Comparison of ENCODE assay signal across 16 cellular contexts in genomic region chr11:117820071-117820470, GRCh38. TPM values are rescaled to one million over a fixed set of nuclear protein-coding genes. Genes with fewer than 3 reads are reported as not detected.
DNase-seq lines count a peak whose midpoint lies in the region; ATAC-seq lines count a peak whose summit lies in the region.
"Had no signal": no experiment of that assay in that cellular context is flagged by ENCODE, and none has a peak within 500 bp of the region (broad histone marks: within the 10 kb centered on the region; RNA-seq: fewer than 3 reads in every experiment).

No MANE protein-coding gene starts in this region.

- H3K27me3 Mint-ChIP-seq in activated T-helper 1 cell treated with anti-CD3 and anti-CD28 coated beads, Interleukin-12 subunit alpha, Interleukin-12 subunit beta, Interleukin-2, Interleukin-4 antibody, amounts not matched to agents 30 ng/mL and 10 ng/mL and 1 ng/mL, durations not matched to agents 14 hours and 24 hours and 36 hours (ENCODE audit: insufficient read depth): no peaks in the 10 kb centered on the region
- H3K27me3 Mint-ChIP-seq: activated CD4-positive, alpha-beta T cell treated with anti-CD3 and anti-CD28 coated beads, Interleukin-2, amount 10 ng/mL, durations not matched to agents 7 days and 5 days; central memory CD8-positive, alpha-beta T cell had no signal

- peak; percentile 63 for DNase-seq in NCI-H1092 treated with DMSO at 0.1 percent for 48 hours (lab: John Stamatoyannopoulos, UW)
- DNase-seq in NCI-H1092 (lab: John Stamatoyannopoulos, UW): no peak
- peak; percentile 85 for DNase-seq in NCI-H2029 (lab: John Stamatoyannopoulos, UW)
- no peak for DNase-seq in activated T-helper 1 cell treated with anti-CD3 and anti-CD28 coated beads, Interleukin-12 subunit alpha, Interleukin-12 subunit beta, Interleukin-2, Interleukin-4 antibody, amounts not matched to agents 30 ng/mL and 10 ng/mL and 1 ng/mL, durations not matched to agents 14 hours and 24 hours and 36 hours (ENCODE audit: low spot score)
- DNase-seq in posterior vena cava (ENCODE audit: low spot score): peak; percentile 70
- DNase-seq in SKM-1 treated with dmso at 0.1 percent for 144 hours (lab: John Stamatoyannopoulos, UW; ENCODE audit: unreplicated experiment): no peak
- no peak for DNase-seq in cardiac septum (ENCODE audit: low spot score)
- DNase-seq: activated CD4-positive, alpha-beta T cell treated with anti-CD3 and anti-CD28 coated beads, Interleukin-2, amount 10 ng/mL, durations not matched to agents 7 days and 5 days; activated naive CD4-positive, alpha-beta T cell treated with Interleukin-2 at 50 U/mL for 16 hours; erythroblast; hypothalamus; IMR-90; testis had no signal

- peaks cover 74% of the 10 kb centered on the region for H3K4me1 Mint-ChIP-seq in activated T-helper 1 cell treated with anti-CD3 and anti-CD28 coated beads, Interleukin-12 subunit alpha, Interleukin-12 subunit beta, Interleukin-2, Interleukin-4 antibody, amounts not matched to agents 30 ng/mL and 10 ng/mL and 1 ng/mL, durations not matched to agents 14 hours and 24 hours and 36 hours (ENCODE audit: low read depth)

- intact Hi-C loops in activated T-helper 1 cell treated with anti-CD3 and anti-CD28 coated beads, Interleukin-12 subunit alpha, Interleukin-12 subunit beta, Interleukin-2, Interleukin-4 antibody, amounts not matched to agents 30 ng/mL and 10 ng/mL and 1 ng/mL, durations not matched to agents 14 hours and 24 hours and 36 hours (cut with micrococcal nuclease): no loop called here
- intact Hi-C loops in posterior vena cava (cut with DNase I): no loop called here
- intact Hi-C loops in cardiac septum (cut with DNase I): no loop called here

- H3K36me3 Mint-ChIP-seq in activated T-helper 1 cell treated with anti-CD3 and anti-CD28 coated beads, Interleukin-12 subunit alpha, Interleukin-12 subunit beta, Interleukin-2, Interleukin-4 antibody, amounts not matched to agents 30 ng/mL and 10 ng/mL and 1 ng/mL, durations not matched to agents 14 hours and 24 hours and 36 hours (ENCODE audit: low read depth): peaks cover 2% of the 10 kb centered on the region

- H3K27ac Mint-ChIP-seq in activated T-helper 1 cell treated with anti-CD3 and anti-CD28 coated beads, Interleukin-12 subunit alpha, Interleukin-12 subunit beta, Interleukin-2, Interleukin-4 antibody, amounts not matched to agents 30 ng/mL and 10 ng/mL and 1 ng/mL, durations not matched to agents 14 hours and 24 hours and 36 hours: peak overlapping the region; percentile 98
- H3K27ac Mint-ChIP-seq: activated CD4-positive, alpha-beta T cell treated with anti-CD3 and anti-CD28 coated beads, Interleukin-2, amount 10 ng/mL, durations not matched to agents 7 days and 5 days had no signal

- H3K9me3 Mint-ChIP-seq in activated T-helper 1 cell treated with anti-CD3 and anti-CD28 coated beads, Interleukin-12 subunit alpha, Interleukin-12 subunit beta, Interleukin-2, Interleukin-4 antibody, amounts not matched to agents 30 ng/mL and 10 ng/mL and 1 ng/mL, durations not matched to agents 14 hours and 24 hours and 36 hours: no peaks in the 10 kb centered on the region
- H3K9me3 Mint-ChIP-seq: activated CD4-positive, alpha-beta T cell treated with anti-CD3 and anti-CD28 coated beads, Interleukin-2, amount 10 ng/mL, durations not matched to agents 7 days and 5 days; central memory CD8-positive, alpha-beta T cell had no signal

- ATAC-seq in HG02759 (IDR thresholded peaks at IDR 0.05; ENCODE audit: unreplicated experiment): no peak

- no peak overlapping the region for H3K4me3 Mint-ChIP-seq in activated T-helper 1 cell treated with anti-CD3 and anti-CD28 coated beads, Interleukin-12 subunit alpha, Interleukin-12 subunit beta, Interleukin-2, Interleukin-4 antibody, amounts not matched to agents 30 ng/mL and 10 ng/mL and 1 ng/mL, durations not matched to agents 14 hours and 24 hours and 36 hours
- H3K4me3 Mint-ChIP-seq: activated CD4-positive, alpha-beta T cell treated with anti-CD3 and anti-CD28 coated beads, Interleukin-2, amount 10 ng/mL, durations not matched to agents 7 days and 5 days; central memory CD8-positive, alpha-beta T cell had no signal

RNA-seq across cellular contexts. Expression of gene FXYD2, which starts 4.5 kb away (rescaled TPM):
- 3.4 and 3.6 TPM in 2 replicates for total RNA-seq in activated T-helper 1 cell treated with anti-CD3 and anti-CD28 coated beads, Interleukin-12 subunit alpha, Interleukin-12 subunit beta, Interleukin-2, Interleukin-4 antibody, amounts not matched to agents 30 ng/mL and 10 ng/mL and 1 ng/mL, durations not matched to agents 14 hours and 24 hours and 36 hours
- 1 to 10 TPM; 3.6 to 4.5 TPM for total RNA-seq in posterior vena cava
- total RNA-seq in cardiac septum: 1.6 TPM
- total RNA-seq: IMR-90, smooth muscle cell had no signal

RNA-seq across cellular contexts. Expression of gene DSCAML1, which starts 23.1 kb away (rescaled TPM):
- total RNA-seq in activated T-helper 1 cell treated with anti-CD3 and anti-CD28 coated beads, Interleukin-12 subunit alpha, Interleukin-12 subunit beta, Interleukin-2, Interleukin-4 antibody, amounts not matched to agents 30 ng/mL and 10 ng/mL and 1 ng/mL, durations not matched to agents 14 hours and 24 hours and 36 hours: not detected in 2 replicates
- total RNA-seq in posterior vena cava (1 to 10 TPM; 1.2 to 1.5 TPM), cardiac septum (1.2 TPM)
- total RNA-seq: IMR-90 had no signal

RNA-seq across cellular contexts. Expression of gene FXYD6, which starts 56.4 kb away (rescaled TPM):
- not detected in 2 replicates for total RNA-seq in activated T-helper 1 cell treated with anti-CD3 and anti-CD28 coated beads, Interleukin-12 subunit alpha, Interleukin-12 subunit beta, Interleukin-2, Interleukin-4 antibody, amounts not matched to agents 30 ng/mL and 10 ng/mL and 1 ng/mL, durations not matched to agents 14 hours and 24 hours and 36 hours
- total RNA-seq in posterior vena cava (100 to 1,000 TPM in 1 of 2 donors, 10 to 100 TPM in 1; 62.8 to 107 TPM), cardiac septum (28.0 TPM)
- total RNA-seq: activated CD4-positive, alpha-beta T cell treated with anti-CD3 and anti-CD28 coated beads, Interleukin-2, amount 10 ng/mL, durations not matched to agents 7 days and 5 days; IMR-90 had no signal

Comparison
In these comparisons a context has a peak if more than half of its experiments do, and no peak if none do; other contexts are left out.
1. DNase-seq: peak in NCI-H1092 treated with DMSO at 0.1 percent for 48 hours (single experiment), NCI-H2029 (single experiment) and posterior vena cava (single experiment); none in NCI-H1092 (single experiment), activated T-helper 1 cell treated with anti-CD3 and anti-CD28 coated beads, Interleukin-12 subunit alpha, Interleukin-12 subunit beta, Interleukin-2, Interleukin-4 antibody, amounts not matched to agents 30 ng/mL and 10 ng/mL and 1 ng/mL, durations not matched to agents 14 hours and 24 hours and 36 hours (single experiment), SKM-1 treated with dmso at 0.1 percent for 144 hours (single experiment) and cardiac septum (single experiment).
2. RNA of gene FXYD6, which starts 56.4 kb away (total RNA-seq): 62.8 to 107 TPM in posterior vena cava and 28.0 TPM in cardiac septum (single experiment); not detected in activated T-helper 1 cell treated with anti-CD3 and anti-CD28 coated beads, Interleukin-12 subunit alpha, Interleukin-12 subunit beta, Interleukin-2, Interleukin-4 antibody, amounts not matched to agents 30 ng/mL and 10 ng/mL and 1 ng/mL, durations not matched to agents 14 hours and 24 hours and 36 hours; every median in the first group is over 10 times any median in the second.